ENCODE assay signal across 22 cellular contexts in the genomic region with DNA sequence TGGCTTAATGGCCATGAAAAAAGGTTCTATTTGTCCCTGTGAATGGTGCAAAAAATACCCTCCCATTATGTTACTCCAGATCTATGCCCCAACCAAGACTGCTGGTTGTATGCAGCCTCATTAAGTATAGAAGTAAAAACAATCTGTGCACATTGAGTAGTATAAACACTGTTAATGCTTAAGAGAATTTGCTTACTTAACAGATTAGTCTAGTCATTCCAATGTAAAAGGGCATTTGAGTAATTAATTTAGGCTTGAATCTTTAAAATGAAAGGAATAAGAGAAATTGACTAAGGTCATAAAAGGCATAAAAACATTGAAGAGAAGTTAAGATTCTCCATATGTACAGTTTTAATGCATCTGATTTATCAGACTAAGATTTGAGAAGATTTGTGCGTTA. TPM values are rescaled to one million over a fixed set of nuclear protein-coding genes. Genes with fewer than 3 reads are reported as not detected.
DNase-seq lines count a peak whose midpoint lies in the region; ATAC-seq, FAIRE-seq and TF ChIP-seq lines count a peak whose summit lies in the region.
"Had no signal": no experiment of that assay in that cellular context is flagged by ENCODE, and none has a peak within 500 bp of the region (broad histone marks: within the 10 kb centered on the region; RNA-seq: fewer than 3 reads in every experiment).

No MANE protein-coding gene starts in this region.

- peak; percentile 20 for DNase-seq in DMS79 (lab: John Stamatoyannopoulos, UW)
- DNase-seq in DMS79 treated with DMSO at 0.1 percent for 48 hours (lab: John Stamatoyannopoulos, UW) = no peak
- DNase-seq in IMR-90 = no peak
- no peak for DNase-seq in smooth muscle cell (lab: John Stamatoyannopoulos, UW; ENCODE audit: unreplicated experiment)
- DNase-seq: Calu3; CD8-positive, alpha-beta T cell; DMS 273 treated with DMSO at 0.1 percent for 48 hours; DMS53; GDM1; HCEC 1CT had no signal

- H4K5ac ChIP-seq in IMR-90 (ENCODE audit: low read depth, low read length) = no peak overlapping the region

- no peaks in the 10 kb centered on the region for H3K79me1 ChIP-seq in IMR-90 (ENCODE audit: low read depth in 1 of 2, low read length in 2 of 2)

- no peak overlapping the region for H3K56ac ChIP-seq in IMR-90 (ENCODE audit: extremely low read depth, insufficient read depth, low read length)

- ATAC-seq in IMR-90 (ENCODE audit: low read depth) = peak; percentile 57
- no peak for ATAC-seq in HG02870 (IDR thresholded peaks at IDR 0.05; ENCODE audit: unreplicated experiment)
- ATAC-seq in HG03571 (IDR thresholded peaks at IDR 0.05; ENCODE audit: unreplicated experiment) = no peak
- ATAC-seq: CD8-positive, alpha-beta T cell; GM23338 had no signal

- H3K9me1 ChIP-seq in IMR-90 (ENCODE audit: insufficient read depth, low read length) = no peaks in the 10 kb centered on the region

- no peak overlapping the region for H2BK20ac ChIP-seq in IMR-90 (ENCODE audit: low read depth, low read length)

- H2AFZ ChIP-seq in IMR-90 (replicated peaks; ENCODE audit: low read length, poor library complexity) = no peak overlapping the region
- H2AFZ ChIP-seq in smooth muscle cell (ENCODE audit: low read depth) = no peak overlapping the region
- H2AFZ ChIP-seq: GM23338 had no signal

- H3K36me3 ChIP-seq in IMR-90 (ENCODE audit: control insufficient read depth, insufficient read depth, low read length) (no peaks in the 10 kb centered on the region), smooth muscle cell (ENCODE audit: low read depth) (no peaks in the 10 kb centered on the region)
- H3K36me3 ChIP-seq: BLaER1 had no signal

- TF ChIP-seq CTCF in IMR-90 (conservative IDR thresholded peaks at IDR 0.05; ENCODE audit: low read depth, low read length) = no peak
- TF ChIP-seq CTCF in smooth muscle cell (IDR thresholded peaks at IDR 0.05; ENCODE audit: borderline replicate concordance, insufficient read depth, poor library complexity, severe bottlenecking) = no peak

- no peak overlapping the region for H2AK9ac ChIP-seq in IMR-90 (replicated peaks; ENCODE audit: low read depth, low read length, poor library complexity)

- no CpG with 5 or more reads among the region's 1 CpG for WGBS in IMR-90 (ENCODE audit: extremely low coverage in 2 of 2, insufficient read length in 1 of 2), 2 experiments
- WGBS in smooth muscle cell (ENCODE audit: low lambda C conversion rate) = 78% methylated on average over 1 of the region's 1 CpG

- H3K27me3 ChIP-seq in IMR-90 (ENCODE audit: control insufficient read depth, insufficient read depth, low read length) = peaks cover 8% of the 10 kb centered on the region
- H3K27me3 ChIP-seq in smooth muscle cell (ENCODE audit: low read depth) = no peaks in the 10 kb centered on the region
- H3K27me3 ChIP-seq: BLaER1 had no signal

- no peak overlapping the region for H3K14ac ChIP-seq in IMR-90 (replicated peaks; ENCODE audit: low read depth, low read length)

- H3K23ac ChIP-seq in IMR-90 (ENCODE audit: low read depth, low read length) = no peak overlapping the region

- no peak overlapping the region for H4K91ac ChIP-seq in IMR-90 (ENCODE audit: insufficient read depth, low read depth, low read length)

- H3K4me1 ChIP-seq in IMR-90 (ENCODE audit: control insufficient read depth, insufficient read depth, low read length) (peaks cover 5% of the 10 kb centered on the region; the same call in 1 of the 2 replicates), smooth muscle cell (ENCODE audit: low read depth) (peaks cover 4% of the 10 kb centered on the region)

- H3K9ac ChIP-seq in IMR-90 (ENCODE audit: low read depth, low read length) = no peak overlapping the region
- no peak overlapping the region for H3K9ac ChIP-seq in smooth muscle cell (ENCODE audit: low read depth)
- H3K9ac ChIP-seq: BLaER1 had no signal

- no TSS peak for BruUV-seq in IMR-90 (replicated peaks; lab: Mats Ljungman, UMichigan)

- no peak overlapping the region for H3K4me2 ChIP-seq in IMR-90 (ENCODE audit: low read depth, low read length)
- peak overlapping the region; percentile 19 for H3K4me2 ChIP-seq in smooth muscle cell
- H3K4me2 ChIP-seq: BLaER1, GM23338 had no signal

- H2BK120ac ChIP-seq in IMR-90 (ENCODE audit: low read depth, low read length) = no peak overlapping the region

- H4K8ac ChIP-seq in IMR-90 (ENCODE audit: low read depth in 2 of 2, low read length in 2 of 2) = no peak overlapping the region

- no peak for TF ChIP-seq RAD21 in IMR-90 (IDR thresholded peaks at IDR 0.05; ENCODE audit: low read length)

- no peaks in the 10 kb centered on the region for H3K9me3 ChIP-seq in IMR-90 (ENCODE audit: control insufficient read depth, insufficient read depth, low read length)
- no peaks in the 10 kb centered on the region for H3K9me3 ChIP-seq in smooth muscle cell (replicated peaks; ENCODE audit: low read depth)

- intact Hi-C loops in IMR-90 (cut with micrococcal nuclease) = loop anchor here (2.0 kb wide), 1 partner anchor 380 kb away; no protein-coding TSS in a partner anchor

- peak; percentile 61 for FAIRE-seq in islet of Langerhans (lab: Jason Lieb, UNC)
- FAIRE-seq: GM12892, GM18507, H54, HTR-8/SVneo had no signal

- POLR2A ChIA-PET in IMR-90 (lab: Charles Lee; ENCODE audit: unreplicated experiment) = no interaction called here

- H2BK15ac ChIP-seq in IMR-90 (ENCODE audit: low read depth, low read length) = no peak overlapping the region

- no peaks in the 10 kb centered on the region for H3K79me2 ChIP-seq in smooth muscle cell (ENCODE audit: low read depth)

- no peaks in the 10 kb centered on the region for H3F3A ChIP-seq in smooth muscle cell (ENCODE audit: low read depth)

- dilution Hi-C loops in IMR-90 (cut with HindIII; ENCODE audit: low sequenced_read_pairs, unreplicated experiment) = no loop called here

- H4K20me1 ChIP-seq in IMR-90 (ENCODE audit: insufficient read depth, low read length) (no peaks in the 10 kb centered on the region), smooth muscle cell (ENCODE audit: low read depth) (no peaks in the 10 kb centered on the region)
- H4K20me1 ChIP-seq: BLaER1 had no signal

- in situ Hi-C loops in IMR-90 (cut with MboI; ENCODE audit: low sequenced_read_pairs) = loop anchor here (25.0 kb wide), 2 partner anchors 662 to 1287 kb away; no protein-coding TSS in a partner anchor

- H3K27ac ChIP-seq in IMR-90 (ENCODE audit: insufficient read depth, low read length) = no peak overlapping the region
- no peak overlapping the region for H3K27ac ChIP-seq in smooth muscle cell (ENCODE audit: low read depth)
- H3K27ac ChIP-seq: 22Rv1, BLaER1 had no signal

- no peak overlapping the region for H2BK5ac ChIP-seq in IMR-90 (ENCODE audit: low read depth, low read length, poor library complexity, severe bottlenecking)

- CTCF ChIA-PET in IMR-90 (lab: Yijun Ruan, JAX) = interaction anchor here (0.8 kb wide), 1 partner anchor 9 kb away, joined by 3 read pairs; no protein-coding TSS in a partner anchor

- no peak overlapping the region for H3K18ac ChIP-seq in IMR-90 (ENCODE audit: low read depth, low read length)

- no peak overlapping the region for H3K4me3 ChIP-seq in IMR-90 (ENCODE audit: insufficient read depth, low read depth, low read length)
- no peak overlapping the region for H3K4me3 ChIP-seq in smooth muscle cell
- H3K4me3 ChIP-seq: BLaER1, GM23338 had no signal

- TF ChIP-seq POLR2A in IMR-90 (IDR thresholded peaks at IDR 0.05; ENCODE audit: low read depth, low read length) = no peak

- H3K4ac ChIP-seq in IMR-90 (ENCODE audit: low read depth, low read length) = no peak overlapping the region

- H2AK5ac ChIP-seq in IMR-90 (ENCODE audit: low read depth, low read length) = no peak overlapping the region

TF ChIP-seq in IMR-90, 13 proteins besides CTCF, POLR2A, EP300 and RAD21:
- TF ChIP-seq CEBPB (IDR thresholded peaks at IDR 0.05; ENCODE audit: low read depth, low read length) (no peak), RFX5 (IDR thresholded peaks at IDR 0.05; ENCODE audit: low read depth, low read length) (no peak), SMC3 (IDR thresholded peaks at IDR 0.05; ENCODE audit: low read depth, low read length) (no peak), MAZ (IDR thresholded peaks at IDR 0.05; ENCODE audit: borderline replicate concordance, low read depth, low read length) (no peak), RCOR1 (IDR thresholded peaks at IDR 0.05; ENCODE audit: insufficient replicate concordance, low read length) (no peak), CHD1 (IDR thresholded peaks at IDR 0.05; ENCODE audit: low read depth, low read length) (no peak), FOS (IDR thresholded peaks at IDR 0.05; ENCODE audit: low read depth, low read length) (no peak), MAFK (IDR thresholded peaks at IDR 0.05; ENCODE audit: low read depth, low read length) (no peak), BHLHE40 (IDR thresholded peaks at IDR 0.05; ENCODE audit: low read depth, low read length) (no peak), NFE2L2 (IDR thresholded peaks at IDR 0.05; ENCODE audit: low read depth, low read length) (no peak), MXI1 (IDR thresholded peaks at IDR 0.05; ENCODE audit: borderline replicate concordance, low read depth, low read length) (no peak)
- TF ChIP-seq, protein P1, sequence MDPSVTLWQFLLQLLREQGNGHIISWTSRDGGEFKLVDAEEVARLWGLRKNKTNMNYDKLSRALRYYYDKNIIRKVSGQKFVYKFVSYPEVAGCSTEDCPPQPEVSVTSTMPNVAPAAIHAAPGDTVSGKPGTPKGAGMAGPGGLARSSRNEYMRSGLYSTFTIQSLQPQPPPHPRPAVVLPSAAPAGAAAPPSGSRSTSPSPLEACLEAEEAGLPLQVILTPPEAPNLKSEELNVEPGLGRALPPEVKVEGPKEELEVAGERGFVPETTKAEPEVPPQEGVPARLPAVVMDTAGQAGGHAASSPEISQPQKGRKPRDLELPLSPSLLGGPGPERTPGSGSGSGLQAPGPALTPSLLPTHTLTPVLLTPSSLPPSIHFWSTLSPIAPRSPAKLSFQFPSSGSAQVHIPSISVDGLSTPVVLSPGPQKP (IDR thresholded peaks at IDR 0.05; ENCODE audit: borderline replicate concordance, low read depth, low read length) = no peak
- TF ChIP-seq, protein P2, sequence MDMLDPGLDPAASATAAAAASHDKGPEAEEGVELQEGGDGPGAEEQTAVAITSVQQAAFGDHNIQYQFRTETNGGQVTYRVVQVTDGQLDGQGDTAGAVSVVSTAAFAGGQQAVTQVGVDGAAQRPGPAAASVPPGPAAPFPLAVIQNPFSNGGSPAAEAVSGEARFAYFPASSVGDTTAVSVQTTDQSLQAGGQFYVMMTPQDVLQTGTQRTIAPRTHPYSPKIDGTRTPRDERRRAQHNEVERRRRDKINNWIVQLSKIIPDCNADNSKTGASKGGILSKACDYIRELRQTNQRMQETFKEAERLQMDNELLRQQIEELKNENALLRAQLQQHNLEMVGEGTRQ (IDR thresholded peaks at IDR 0.05; ENCODE audit: low read depth, low read length) = no peak
TF ChIP-seq in IMR-90: peak in this region for 0.

RNA-seq across cellular contexts. Expression of a gene that starts 51.2 kb away (rescaled TPM):
- not detected in 2 replicates for total RNA-seq in IMR-90 (2012; rRNA removed)
- not detected in 2 replicates for polyA plus RNA-seq in IMR-90 (2012; rRNA removed)
- not detected in 2 replicates for polyA plus RNA-seq in IMR-90 (2012; cell fraction: cytosol; rRNA removed)
- polyA plus RNA-seq in IMR-90 (2012; cell fraction: nucleus; rRNA removed; ENCODE audit: low replicate concordance) = 0.03 TPM in 1 of 2 replicates, not detected in the other
- total RNA-seq in smooth muscle cell = 0.09 TPM in 1 of 2 replicates, not detected in the other
- 1.2 TPM in 1 of 2 replicates, not detected in the other for polyA plus RNA-seq in smooth muscle cell
- total RNA-seq: A673; Calu3; CD8-positive, alpha-beta T cell had no signal
- polyA plus RNA-seq: AG04450 had no signal
